Comparison of ENCODE assay signal across 12 cellular contexts in genomic region chrX:109843963-109844751, GRCh38.
DNase-seq lines count a peak whose midpoint lies in the region; ATAC-seq, FAIRE-seq and TF ChIP-seq lines count a peak whose summit lies in the region.
"Had no signal": no experiment of that assay in that cellular context is flagged by ENCODE, and none has a peak within 500 bp of the region (broad histone marks: within the 10 kb centered on the region; RNA-seq: fewer than 3 reads in every experiment).

No MANE protein-coding gene starts in this region.

- no peak for FAIRE-seq in small intestine (lab: Jason Lieb, UNC)

- no peaks in the 10 kb centered on the region for H3K27me3 ChIP-seq in ascending aorta
- no peaks in the 10 kb centered on the region for H3K27me3 ChIP-seq in small intestine (ENCODE audit: control insufficient read depth in 2 of 2, insufficient read depth in 2 of 2, low read length in 2 of 2)
- no peaks in the 10 kb centered on the region for H3K27me3 ChIP-seq in H7 (ENCODE audit: control insufficient read depth, insufficient read depth, low read length)

- ATAC-seq in HG02973 (IDR thresholded peaks at IDR 0.05; ENCODE audit: unreplicated experiment) (peak; percentile 54), HG03039 (IDR thresholded peaks at IDR 0.05; ENCODE audit: unreplicated experiment) (no peak)
- ATAC-seq: Panc1 had no signal

- H3K4me1 ChIP-seq in ascending aorta (peaks cover 0 to 12% of the 10 kb centered on the region in 2 donors), small intestine (ENCODE audit: control insufficient read depth in 2 of 2, insufficient read depth in 1 of 2, low read depth in 1 of 2, low read length in 1 of 2) (peaks cover 0 to 2% of the 10 kb centered on the region in 2 donors)

- intact Hi-C loops in ascending aorta (cut with DNase I), result loop anchor here (5.0 kb wide), 1 partner anchor 112 kb away; the partner anchor contains the start of gene ACSL4

- no peak overlapping the region for H3K4me3 ChIP-seq in ascending aorta
- H3K4me3 ChIP-seq in small intestine (ENCODE audit: low read depth in 1 of 2, low read length in 2 of 2), result no peak overlapping the region
- no peak overlapping the region for H3K4me3 ChIP-seq in H7 (ENCODE audit: insufficient read depth, low read depth, low read length)
- H3K4me3 ChIP-seq: smooth muscle cell, tibial nerve had no signal

- 75 to 88% (median 86%) methylated on average over 1 of the region's 1 CpG for WGBS in small intestine, 3 donors

- no peaks in the 10 kb centered on the region for H3K36me3 ChIP-seq in ascending aorta
- no peaks in the 10 kb centered on the region for H3K36me3 ChIP-seq in small intestine (ENCODE audit: control insufficient read depth in 2 of 2, insufficient read depth in 2 of 2, low read length in 2 of 2)
- no peaks in the 10 kb centered on the region for H3K36me3 ChIP-seq in H7 (replicated peaks; ENCODE audit: control insufficient read depth, insufficient read depth, low read length)
- H3K36me3 ChIP-seq: tibial nerve had no signal

- peak overlapping the region; percentile 32 to 35 for H3K27ac ChIP-seq in ascending aorta
- peak overlapping the region; percentile 39 to 72 for H3K27ac ChIP-seq in small intestine (ENCODE audit: low read depth in 1 of 2, low read length in 1 of 2)
- H3K27ac ChIP-seq: tibial nerve had no signal

- H3K9me3 ChIP-seq in ascending aorta, result no peaks in the 10 kb centered on the region
- H3K9me3 ChIP-seq in small intestine (ENCODE audit: control insufficient read depth, low read depth), result no peaks in the 10 kb centered on the region
- H3K9me3 ChIP-seq: tibial nerve had no signal

- TF ChIP-seq CTCF in ascending aorta (IDR thresholded peaks at IDR 0.05), result no peak

- DNase-seq in SIG-M5 treated with dmso at 0.1 percent for 504 hours (lab: John Stamatoyannopoulos, UW; ENCODE audit: unreplicated experiment) (peak; percentile 54), SIG-M5 (lab: John Stamatoyannopoulos, UW) (no peak), ascending aorta (ENCODE audit: low spot score in 2 of 2) (no peak), small intestine (peak; percentile 61), H7 (no peak), DMS153 (lab: John Stamatoyannopoulos, UW) (no peak)
- DNase-seq: cortex of kidney had no signal

Comparison
In these comparisons a context has a peak if more than half of its experiments do, and no peak if none do; other contexts are left out.
1. DNase-seq: peak in SIG-M5 treated with dmso at 0.1 percent for 504 hours (single experiment) and small intestine (single experiment); none in SIG-M5 (single experiment), ascending aorta (0 of 2), H7 (single experiment) and DMS153 (single experiment).